27 cellular contexts compared by ENCODE assay signal in the genomic region with DNA sequence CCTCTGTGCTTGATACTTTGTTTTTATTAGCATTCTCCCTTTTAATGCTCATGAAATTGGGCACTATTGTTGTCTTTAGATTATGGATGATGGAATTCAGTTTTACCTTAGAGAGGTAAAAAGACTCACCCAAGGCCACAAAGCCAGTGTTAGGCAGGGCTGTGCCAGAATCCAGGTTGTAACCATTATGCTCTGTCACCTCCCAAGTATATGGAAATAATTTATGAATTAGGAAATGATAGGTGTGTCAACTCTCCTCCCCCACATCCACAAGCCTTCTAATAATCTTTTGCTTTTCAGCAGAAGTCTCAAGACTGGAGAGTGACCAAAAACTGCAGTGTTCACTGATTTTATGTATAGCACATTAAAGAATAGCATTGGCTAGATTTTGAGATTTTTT. TPM values are rescaled to one million over a fixed set of nuclear protein-coding genes. Genes with fewer than 3 reads are reported as not detected.
DNase-seq lines count a peak whose midpoint lies in the region; ATAC-seq and TF ChIP-seq lines count a peak whose summit lies in the region.
"Had no signal": no experiment of that assay in that cellular context is flagged by ENCODE, and none has a peak within 500 bp of the region (broad histone marks: within the 10 kb centered on the region; RNA-seq: fewer than 3 reads in every experiment).

No MANE protein-coding gene starts in this region.

- H3K4me3 ChIP-seq in heart left ventricle, result no peak overlapping the region
- no peak overlapping the region for H3K4me3 ChIP-seq in right atrium auricular region
- no peak overlapping the region for H3K4me3 ChIP-seq in mesodermal cell (ENCODE audit: extremely low read depth, insufficient read depth, low read length, poor library complexity, severe bottlenecking)
- H3K4me3 ChIP-seq: body of pancreas, tibial artery had no signal

- no peaks in the 10 kb centered on the region for H3K36me3 ChIP-seq in heart left ventricle
- no peaks in the 10 kb centered on the region for H3K36me3 ChIP-seq in right atrium auricular region
- peaks cover 5% of the 10 kb centered on the region for H3K36me3 ChIP-seq in mesodermal cell (ENCODE audit: control insufficient read depth, insufficient read depth, low read length)
- H3K36me3 ChIP-seq: tibial artery had no signal

- H3K27me3 ChIP-seq in heart left ventricle (no peaks in the 10 kb centered on the region), right atrium auricular region (no peaks in the 10 kb centered on the region)
- H3K27me3 ChIP-seq: body of pancreas, tibial artery had no signal

- peak overlapping the region; percentile 84 for H3K27ac Mint-ChIP-seq in chondrocyte (ENCODE audit: unreplicated experiment)
- H3K27ac Mint-ChIP-seq: activated CD4-positive, alpha-beta T cell treated with anti-CD3 and anti-CD28 coated beads for 36 hours; activated naive CD8-positive, alpha-beta T cell treated with anti-CD3 and anti-CD28 coated beads, Interleukin-2, amount 50 U/mL, for 24 hours; B cell; CD8-positive, alpha-beta memory T cell; effector memory CD8-positive, alpha-beta T cell; naive thymus-derived CD4-positive, alpha-beta T cell had no signal

- no peaks in the 10 kb centered on the region for H3K27me3 Mint-ChIP-seq in chondrocyte (ENCODE audit: low read depth)
- H3K27me3 Mint-ChIP-seq: activated CD4-positive, alpha-beta T cell treated with anti-CD3 and anti-CD28 coated beads for 36 hours; activated naive CD8-positive, alpha-beta T cell treated with anti-CD3 and anti-CD28 coated beads, Interleukin-2, amount 50 U/mL, for 24 hours; effector memory CD8-positive, alpha-beta T cell had no signal

- peaks cover 89% of the 10 kb centered on the region for H3K4me1 Mint-ChIP-seq in chondrocyte (ENCODE audit: low read depth)
- H3K4me1 Mint-ChIP-seq: B cell had no signal

- no peaks in the 10 kb centered on the region for H3K36me3 Mint-ChIP-seq in chondrocyte (ENCODE audit: low read depth)
- H3K36me3 Mint-ChIP-seq: naive thymus-derived CD4-positive, alpha-beta T cell had no signal

- no peaks in the 10 kb centered on the region for H3K9me3 Mint-ChIP-seq in chondrocyte (ENCODE audit: low read depth)
- H3K9me3 Mint-ChIP-seq: activated naive CD8-positive, alpha-beta T cell treated with anti-CD3 and anti-CD28 coated beads, Interleukin-2, amount 50 U/mL, for 24 hours; CD8-positive, alpha-beta memory T cell; effector memory CD8-positive, alpha-beta T cell; naive thymus-derived CD4-positive, alpha-beta T cell had no signal

- H3K9me3 ChIP-seq in heart left ventricle (no peaks in the 10 kb centered on the region), right atrium auricular region (no peaks in the 10 kb centered on the region), mesodermal cell (ENCODE audit: control insufficient read depth, low read length) (no peaks in the 10 kb centered on the region)
- H3K9me3 ChIP-seq: body of pancreas, tibial artery had no signal

- no peak for TF ChIP-seq POLR2A in heart left ventricle (IDR thresholded peaks at IDR 0.05)

- ATAC-seq in heart left ventricle, result no peak
- ATAC-seq in HG03378 (IDR thresholded peaks at IDR 0.05; ENCODE audit: unreplicated experiment), result no peak
- no peak for ATAC-seq in HG03095 (IDR thresholded peaks at IDR 0.05; ENCODE audit: unreplicated experiment)
- ATAC-seq: activated CD4-positive, alpha-beta T cell treated with anti-CD3 and anti-CD28 coated beads for 36 hours; activated naive CD8-positive, alpha-beta T cell treated with anti-CD3 and anti-CD28 coated beads, Interleukin-2, amount 50 U/mL, for 24 hours; body of pancreas; effector memory CD8-positive, alpha-beta T cell; naive thymus-derived CD4-positive, alpha-beta T cell had no signal

- H3K27ac ChIP-seq in heart left ventricle, result peak overlapping the region in 7 of 12 donors; percentile 14 to 75 (median 40)
- no peak overlapping the region for H3K27ac ChIP-seq in right atrium auricular region
- peak overlapping the region; percentile 46 for H3K27ac ChIP-seq in mesodermal cell (ENCODE audit: low read depth, low read length, severe bottlenecking)
- no peak overlapping the region for H3K27ac ChIP-seq in substantia nigra (ENCODE audit: low read depth, low read length, poor library complexity, severe bottlenecking)
- H3K27ac ChIP-seq: tibial artery had no signal

- H3K4me3 Mint-ChIP-seq in chondrocyte (ENCODE audit: unreplicated experiment), result no peak overlapping the region
- H3K4me3 Mint-ChIP-seq: activated CD4-positive, alpha-beta T cell treated with anti-CD3 and anti-CD28 coated beads for 36 hours; activated naive CD8-positive, alpha-beta T cell treated with anti-CD3 and anti-CD28 coated beads, Interleukin-2, amount 50 U/mL, for 24 hours; B cell; CD8-positive, alpha-beta memory T cell; effector memory CD8-positive, alpha-beta T cell; naive thymus-derived CD4-positive, alpha-beta T cell had no signal

- intact Hi-C loops in heart left ventricle (cut with DNase I), result no loop called here

- DNase-seq in heart left ventricle (no peak), right atrium auricular region (ENCODE audit: low spot score) (no peak), chondrocyte (ENCODE audit: low spot score) (no peak), substantia nigra (lab: John Stamatoyannopoulos, UW) (no peak), SW480 (ENCODE audit: low spot score) (no peak)
- DNase-seq: activated CD4-positive, alpha-beta T cell treated with anti-CD3 and anti-CD28 coated beads for 36 hours; activated gamma-delta T cell treated with Interleukin-2 at 50 U/mL for 16 hours; activated naive CD8-positive, alpha-beta T cell treated with anti-CD3 and anti-CD28 coated beads, Interleukin-2, amount 50 U/mL, for 24 hours; activated T-cell treated with anti-CD3 and anti-CD28 coated beads, Interleukin-2, amount 50 U/mL, for 1 hour; body of pancreas; CD8-positive, alpha-beta memory T cell; DMS53; effector memory CD8-positive, alpha-beta T cell; mesendoderm; naive thymus-derived CD4-positive, alpha-beta T cell; NCI-H1105 treated with DMSO at 0.1 percent for 48 hours; NCI-H2081; SHP77 treated with DMSO at 0.1 percent for 48 hours; stimulated activated CD4-positive, alpha-beta T cell treated with anti-CD3 and anti-CD28 coated beads, Interleukin-12 subunit alpha, Interleukin-12 subunit beta, amount 100 ng/mL, for 4 hours; stimulated activated CD4-positive, alpha-beta T cell treated with anti-CD3 and anti-CD28 coated beads, Interleukin-4, amount 100 ng/mL, for 24 hours; stimulated activated naive CD4-positive, alpha-beta T cell; T-helper 1 cell; tibial artery had no signal

- TF ChIP-seq CTCF in heart left ventricle (IDR thresholded peaks at IDR 0.05) (no peak), right atrium auricular region (IDR thresholded peaks at IDR 0.05) (no peak), chondrocyte (IDR thresholded peaks at IDR 0.05) (no peak)

- H3K4me1 ChIP-seq in heart left ventricle (peaks cover 0 to 52% (median 15%) of the 10 kb centered on the region in 12 donors), right atrium auricular region (peaks cover 0 to 8% of the 10 kb centered on the region in 2 donors), mesodermal cell (ENCODE audit: control insufficient read depth, insufficient read depth, low read length, poor library complexity, severe bottlenecking) (peaks cover 64% of the 10 kb centered on the region)

RNA-seq across cellular contexts. Expression of gene DCBLD1, which starts 13.0 kb away (rescaled TPM):
- total RNA-seq in heart left ventricle, result 10 to 100 TPM in 1 of 9 donors, 1 to 10 TPM in 8; 3.1 to 11.4 (median 4.1) TPM
- 1 to 10 TPM; 2.9 to 3.5 TPM for polyA plus RNA-seq in heart left ventricle
- total RNA-seq in right atrium auricular region, result 1 to 10 TPM; 6.3 to 7.1 TPM
- total RNA-seq in chondrocyte, result 32.2 to 39.3 TPM (median 33.3 TPM) in 3 replicates
- 127 TPM for polyA plus RNA-seq in mesodermal cell (2013, experiment 1 of 2)
- polyA plus RNA-seq in mesodermal cell (2013, experiment 2 of 2), result 110 TPM

Comparison
In these comparisons a context has a peak if more than half of its experiments do, and no peak if none do; other contexts are left out.
1. H3K27ac ChIP-seq: peak in heart left ventricle (7 of 12) and mesodermal cell (single experiment); none in right atrium auricular region (0 of 2) and substantia nigra (single experiment).